8 cellular contexts compared by ENCODE assay signal in the genomic region with DNA sequence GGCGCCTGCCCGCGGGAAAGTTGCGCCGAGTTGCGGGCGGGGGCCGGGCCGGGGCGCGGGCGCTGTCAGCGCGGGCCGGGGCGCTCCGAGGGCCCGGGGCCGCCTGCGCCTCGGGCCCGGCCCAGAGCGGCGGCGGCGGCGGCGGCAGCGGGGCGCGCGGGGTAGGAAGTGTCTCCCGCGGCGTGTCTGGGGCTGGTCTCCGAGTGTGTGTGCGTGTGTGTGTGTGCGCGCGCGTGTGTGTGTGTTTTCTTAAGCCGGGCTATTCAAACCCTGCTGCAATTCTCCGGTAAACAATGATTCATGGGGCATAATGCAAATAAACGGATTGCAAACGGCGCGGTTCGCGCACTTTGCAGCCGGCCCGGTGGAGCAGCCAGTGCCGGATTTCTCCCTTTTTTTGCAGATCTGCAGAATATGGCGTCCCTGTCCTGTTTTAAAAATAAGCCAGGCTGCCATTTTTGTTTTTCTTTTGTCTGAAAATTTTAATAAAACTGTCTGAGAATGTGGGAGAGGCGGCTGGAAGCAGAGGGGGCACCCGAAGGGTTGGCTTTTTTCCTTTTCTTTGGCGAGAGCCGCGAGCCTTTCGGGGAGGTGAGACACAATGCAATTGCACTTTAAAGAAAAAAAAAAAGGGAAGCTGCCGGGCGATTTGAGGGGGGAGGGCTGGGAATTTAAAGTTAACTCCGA. TPM values are rescaled to one million over a fixed set of nuclear protein-coding genes. Genes with fewer than 3 reads are reported as not detected.
DNase-seq lines count a peak whose midpoint lies in the region; ATAC-seq and TF ChIP-seq lines count a peak whose summit lies in the region.

No MANE protein-coding gene starts in this region.

- peak overlapping the region; percentile 82 for H3K4me3 ChIP-seq in cardiac muscle cell
- H3K4me3 ChIP-seq in ovary: peak overlapping the region; percentile 44

- H3K36me3 ChIP-seq in cardiac muscle cell (no peaks in the 10 kb centered on the region), ovary (no peaks in the 10 kb centered on the region)

- no peak for TF ChIP-seq POLR2A in ovary (IDR thresholded peaks at IDR 0.05)

- H3K4me1 ChIP-seq in cardiac muscle cell (ENCODE audit: low read depth): peaks cover 28% of the 10 kb centered on the region
- peaks cover 20% of the 10 kb centered on the region for H3K4me1 ChIP-seq in ovary (ENCODE audit: insufficient read depth)

- intact Hi-C loops in ovary (cut with DNase I): no loop called here

- no peaks in the 10 kb centered on the region for H3K9me3 Mint-ChIP-seq in activated naive CD8-positive, alpha-beta T cell treated with anti-CD3 and anti-CD28 coated beads, Interleukin-2, amount 50 U/mL, for 24 hours

- H3K27ac ChIP-seq in cardiac muscle cell (peak overlapping the region; percentile 65), ovary (peak overlapping the region; percentile 8 to 28)

- peaks cover 34% of the 10 kb centered on the region for H3K4me1 Mint-ChIP-seq in activated naive CD8-positive, alpha-beta T cell treated with anti-CD3 and anti-CD28 coated beads, Interleukin-2, amount 50 U/mL, for 24 hours

- H3K27me3 ChIP-seq in cardiac muscle cell (no peaks in the 10 kb centered on the region), ovary (no peaks in the 10 kb centered on the region)

- H3K4me3 Mint-ChIP-seq in activated naive CD8-positive, alpha-beta T cell treated with anti-CD3 and anti-CD28 coated beads, Interleukin-2, amount 50 U/mL, for 24 hours: peak overlapping the region; percentile 93

- TF ChIP-seq EP300 in ovary (IDR thresholded peaks at IDR 0.05): no peak

- H3K27me3 Mint-ChIP-seq in activated naive CD8-positive, alpha-beta T cell treated with anti-CD3 and anti-CD28 coated beads, Interleukin-2, amount 50 U/mL, for 24 hours: no peaks in the 10 kb centered on the region

- peak overlapping the region; percentile 85 for H3K27ac Mint-ChIP-seq in activated naive CD8-positive, alpha-beta T cell treated with anti-CD3 and anti-CD28 coated beads, Interleukin-2, amount 50 U/mL, for 24 hours

- DNase-seq in AG08395 (ENCODE audit: low spot score): peak; percentile 46
- DNase-seq in LHCN-M2 (ENCODE audit: low read depth): peak; percentile 74
- peak; percentile 35 for DNase-seq in SKM-1 treated with dmso at 0.1 percent for 144 hours (lab: John Stamatoyannopoulos, UW; ENCODE audit: unreplicated experiment)
- DNase-seq in activated naive CD8-positive, alpha-beta T cell treated with anti-CD3 and anti-CD28 coated beads, Interleukin-2, amount 50 U/mL, for 24 hours: peak; percentile 40
- peak; percentile 59 to 73 for DNase-seq in cardiac muscle cell (ENCODE audit: low read depth in 1 of 2, low spot score in 1 of 2)
- DNase-seq in ovary: peak; percentile 38 to 70 (median 58)
- peak; percentile 73 for DNase-seq in ureter (ENCODE audit: low spot score)

- TF ChIP-seq CTCF in cardiac muscle cell (IDR thresholded peaks at IDR 0.05; ENCODE audit: low read depth, low read length) (no peak), ovary (IDR thresholded peaks at IDR 0.05) (no peak)

- peak; percentile 49 for ATAC-seq in GM19035 (IDR thresholded peaks at IDR 0.05; ENCODE audit: unreplicated experiment)
- peak; percentile 50 for ATAC-seq in activated naive CD8-positive, alpha-beta T cell treated with anti-CD3 and anti-CD28 coated beads, Interleukin-2, amount 50 U/mL, for 24 hours

- H3K36me3 Mint-ChIP-seq in activated naive CD8-positive, alpha-beta T cell treated with anti-CD3 and anti-CD28 coated beads, Interleukin-2, amount 50 U/mL, for 24 hours (ENCODE audit: low read depth): no peaks in the 10 kb centered on the region

- H3K9me3 ChIP-seq in cardiac muscle cell (ENCODE audit: low read depth): no peaks in the 10 kb centered on the region
- H3K9me3 ChIP-seq in ovary: no peaks in the 10 kb centered on the region

- WGBS in ovary, 3 donors: 0 to 1% (median 1%) methylated on average over 42 to 62 of the region's 62 CpGs

RNA-seq across cellular contexts. Expression of a gene that starts 0.6 kb away (rescaled TPM):
- total RNA-seq in LHCN-M2 (2014; rRNA removed) (15.7 and 18.6 TPM in 2 replicates), cardiac muscle cell (62.0 and 77.5 TPM in 2 replicates), ovary (10 to 100 TPM in 6 of 7 donors, 1 to 10 TPM in 1; 8.2 to 52.6 (median 33.6) TPM), ureter (53.7 TPM)
- 15.7 TPM for polyA plus RNA-seq in LHCN-M2 (2012)
- polyA plus RNA-seq in cardiac muscle cell (53.4 and 57.9 TPM in 2 replicates), ovary (10 to 100 TPM; 13.9 to 23.0 TPM)

Comparison
In these comparisons a context has a peak if more than half of its experiments do, and no peak if none do; other contexts are left out.
1. Peak in every context shown above with its lines: DNase-seq, ATAC-seq, H3K4me3 ChIP-seq and H3K27ac ChIP-seq.